ENCODE assay signal across 19 cellular contexts in the genomic region with DNA sequence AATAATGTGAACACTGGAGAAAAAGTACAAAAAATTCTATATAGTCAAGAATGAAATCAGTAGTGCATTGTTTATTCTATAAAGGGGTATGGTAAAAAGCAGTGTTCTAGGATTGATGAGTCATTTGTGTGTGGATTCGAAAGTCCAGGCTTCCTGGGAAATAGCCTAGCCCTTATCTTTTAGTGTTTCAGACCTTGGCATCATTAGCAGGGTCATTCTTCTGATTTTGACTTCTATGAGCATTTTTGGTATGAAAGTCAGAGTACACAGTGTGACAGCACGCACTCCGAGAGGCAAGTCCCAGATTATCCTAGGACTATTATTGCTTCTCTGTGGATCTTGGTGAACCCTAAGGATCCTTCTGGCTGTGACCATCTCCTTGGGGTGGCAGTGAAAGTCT. TPM values are rescaled to one million over a fixed set of nuclear protein-coding genes. Genes with fewer than 3 reads are reported as not detected.
A peak's percentile ranks its signal among the peaks of the same experiment; 100 is the strongest.
DNase-seq lines count a peak whose midpoint lies in the region; ATAC-seq and TF ChIP-seq lines count a peak whose summit lies in the region.
"Had no signal": no experiment of that assay in that cellular context is flagged by ENCODE, and none has a peak within 500 bp of the region (broad histone marks: within the 10 kb centered on the region; RNA-seq: fewer than 3 reads in every experiment).

No MANE protein-coding gene starts in this region.

- no peak for TF ChIP-seq POLR2A in right lobe of liver (IDR thresholded peaks at IDR 0.05)

- WGBS in right lobe of liver (ENCODE audit: insufficient coverage, low coverage, low lambda C conversion rate, missing lambda C conversion rate): 30% methylated on average over 3 of the region's 3 CpGs
- 4% methylated on average over 3 of the region's 3 CpGs for WGBS in aorta, 2 donors

- H3K4me3 ChIP-seq in RWPE2 (ENCODE audit: severe bottlenecking) (no peak overlapping the region), choroid plexus epithelial cell (ENCODE audit: low read depth, low read length) (no peak overlapping the region), right lobe of liver (no peak overlapping the region), aorta (ENCODE audit: low read length in 2 of 2) (no peak overlapping the region), colonic mucosa (no peak overlapping the region)
- H3K4me3 ChIP-seq: GM23248 had no signal

- no peaks in the 10 kb centered on the region for H3K9me3 ChIP-seq in RWPE2 (ENCODE audit: severe bottlenecking)
- no peaks in the 10 kb centered on the region for H3K9me3 ChIP-seq in right lobe of liver
- no peaks in the 10 kb centered on the region for H3K9me3 ChIP-seq in aorta (ENCODE audit: control insufficient read depth, low read length)
- no peaks in the 10 kb centered on the region for H3K9me3 ChIP-seq in colonic mucosa

- H3K4me3 Mint-ChIP-seq in activated T-helper 1 cell treated with anti-CD3 and anti-CD28 coated beads, Interleukin-12 subunit alpha, Interleukin-12 subunit beta, Interleukin-2, Interleukin-4 antibody, amounts not matched to agents 30 ng/mL and 10 ng/mL and 1 ng/mL, durations not matched to agents 14 hours and 24 hours and 36 hours: no peak overlapping the region
- H3K4me3 Mint-ChIP-seq: activated CD4-positive, alpha-beta T cell treated with anti-CD3 and anti-CD28 coated beads, Interleukin-2, amount 10 ng/mL, durations not matched to agents 7 days and 5 days; B cell; stimulated activated effector memory CD8-positive, alpha-beta T cell treated with anti-CD3 and anti-CD28 coated beads, Interleukin-12 subunit alpha, Interleukin-12 subunit beta, amount 100 ng/mL, for 72 hours; T-cell had no signal

- H3K36me3 ChIP-seq in RWPE2 (ENCODE audit: low read depth): no peaks in the 10 kb centered on the region
- no peaks in the 10 kb centered on the region for H3K36me3 ChIP-seq in right lobe of liver
- H3K36me3 ChIP-seq in aorta (ENCODE audit: control insufficient read depth in 1 of 2, insufficient read depth in 2 of 2, low read length in 1 of 2): no peaks in the 10 kb centered on the region
- no peaks in the 10 kb centered on the region for H3K36me3 ChIP-seq in colonic mucosa

- H3K27ac ChIP-seq in RWPE2 (ENCODE audit: poor library complexity, severe bottlenecking): peak overlapping the region; percentile 19
- H3K27ac ChIP-seq in right lobe of liver: peak overlapping the region in 1 of 3 donors; percentile 16
- peak overlapping the region; percentile 23 to 96 for H3K27ac ChIP-seq in aorta (ENCODE audit: low read depth in 1 of 2, low read length in 2 of 2)
- no peak overlapping the region for H3K27ac ChIP-seq in colonic mucosa
- H3K27ac ChIP-seq: GM23248 had no signal

- H3K4me1 ChIP-seq in RWPE2 (ENCODE audit: insufficient read depth, poor library complexity, severe bottlenecking) (peaks cover 4% of the 10 kb centered on the region), right lobe of liver (peaks cover 0 to 11% (median 1%) of the 10 kb centered on the region in 4 donors), aorta (ENCODE audit: control insufficient read depth in 1 of 2, insufficient read depth in 2 of 2, low read length in 2 of 2) (peaks cover 5 to 18% of the 10 kb centered on the region in 2 donors), colonic mucosa (no peaks in the 10 kb centered on the region)

- H3K4me1 Mint-ChIP-seq in activated T-helper 1 cell treated with anti-CD3 and anti-CD28 coated beads, Interleukin-12 subunit alpha, Interleukin-12 subunit beta, Interleukin-2, Interleukin-4 antibody, amounts not matched to agents 30 ng/mL and 10 ng/mL and 1 ng/mL, durations not matched to agents 14 hours and 24 hours and 36 hours (ENCODE audit: low read depth): no peaks in the 10 kb centered on the region
- H3K4me1 Mint-ChIP-seq: B cell had no signal

- no peak overlapping the region for H3K9ac ChIP-seq in colonic mucosa (ENCODE audit: low read depth in 2 of 2, low read length in 2 of 2)
- H3K9ac ChIP-seq: GM23248 had no signal

- peaks cover 2% of the 10 kb centered on the region for H3K36me3 Mint-ChIP-seq in activated T-helper 1 cell treated with anti-CD3 and anti-CD28 coated beads, Interleukin-12 subunit alpha, Interleukin-12 subunit beta, Interleukin-2, Interleukin-4 antibody, amounts not matched to agents 30 ng/mL and 10 ng/mL and 1 ng/mL, durations not matched to agents 14 hours and 24 hours and 36 hours (ENCODE audit: low read depth)
- H3K36me3 Mint-ChIP-seq: stimulated activated effector memory CD8-positive, alpha-beta T cell treated with anti-CD3 and anti-CD28 coated beads, Interleukin-12 subunit alpha, Interleukin-12 subunit beta, amount 100 ng/mL, for 72 hours had no signal

- ATAC-seq in RWPE2 (ENCODE audit: low read depth) (no peak), right lobe of liver (peak; percentile 62 to 95 (median 90)), aorta (ENCODE audit: low FRiP score) (peak; percentile 69), HG02884 (IDR thresholded peaks at IDR 0.05; ENCODE audit: unreplicated experiment) (no peak)
- ATAC-seq: stimulated activated effector memory CD8-positive, alpha-beta T cell treated with anti-CD3 and anti-CD28 coated beads, Interleukin-12 subunit alpha, Interleukin-12 subunit beta, amount 100 ng/mL, for 72 hours; T-cell had no signal

- H3K27ac Mint-ChIP-seq in activated T-helper 1 cell treated with anti-CD3 and anti-CD28 coated beads, Interleukin-12 subunit alpha, Interleukin-12 subunit beta, Interleukin-2, Interleukin-4 antibody, amounts not matched to agents 30 ng/mL and 10 ng/mL and 1 ng/mL, durations not matched to agents 14 hours and 24 hours and 36 hours: no peak overlapping the region
- H3K27ac Mint-ChIP-seq: activated CD4-positive, alpha-beta T cell treated with anti-CD3 and anti-CD28 coated beads, Interleukin-2, amount 10 ng/mL, durations not matched to agents 7 days and 5 days; B cell; stimulated activated effector memory CD8-positive, alpha-beta T cell treated with anti-CD3 and anti-CD28 coated beads, Interleukin-12 subunit alpha, Interleukin-12 subunit beta, amount 100 ng/mL, for 72 hours; T-cell had no signal

- DNase-seq in RWPE2 (ENCODE audit: low spot score) (no peak), choroid plexus epithelial cell (ENCODE audit: low read depth) (peak; percentile 42), right lobe of liver (peak in 1 of 3 donors; percentile 43), aorta (no peak), colonic mucosa (no peak)
- no peak for DNase-seq in activated T-helper 1 cell treated with anti-CD3 and anti-CD28 coated beads, Interleukin-12 subunit alpha, Interleukin-12 subunit beta, Interleukin-2, Interleukin-4 antibody, amounts not matched to agents 30 ng/mL and 10 ng/mL and 1 ng/mL, durations not matched to agents 14 hours and 24 hours and 36 hours (ENCODE audit: low spot score)
- DNase-seq: activated CD4-positive, alpha-beta T cell treated with anti-CD3 and anti-CD28 coated beads, Interleukin-2, amount 10 ng/mL, durations not matched to agents 7 days and 5 days; activated CD8-positive, alpha-beta memory T cell treated with anti-CD3 and anti-CD28 coated beads, Interleukin-2, amount 50 U/mL, for 48 hours; activated gamma-delta T cell treated with Interleukin-2 at 50 U/mL for 16 hours; cortex of kidney; foreskin melanocyte; GM23248; KG1; NCI-H2081 treated with DMSO at 0.1 percent for 48 hours; NCI-H510A; T-cell had no signal

- H3K27me3 ChIP-seq in RWPE2 (ENCODE audit: insufficient read depth, poor library complexity, severe bottlenecking) (no peaks in the 10 kb centered on the region), right lobe of liver (no peaks in the 10 kb centered on the region), aorta (ENCODE audit: control insufficient read depth in 1 of 2, insufficient read depth in 2 of 2, low read length in 1 of 2) (no peaks in the 10 kb centered on the region), colonic mucosa (no peaks in the 10 kb centered on the region)

- TF ChIP-seq CTCF in RWPE2 (IDR thresholded peaks at IDR 0.05; ENCODE audit: poor library complexity, severe bottlenecking) (no peak), choroid plexus epithelial cell (conservative IDR thresholded peaks at IDR 0.05; ENCODE audit: low read depth, low read length) (no peak), right lobe of liver (IDR thresholded peaks at IDR 0.05) (no peak), colonic mucosa (IDR thresholded peaks at IDR 0.05) (no peak)

- intact Hi-C loops in right lobe of liver (cut with DNase I): no loop called here
- intact Hi-C loops in aorta (cut with DNase I): loop anchor here in 1 of 2 donors (10.0 kb wide), 1 partner anchor 127 kb away; no protein-coding TSS in a partner anchor
- intact Hi-C loops in colonic mucosa (cut with DNase I): no loop called here
- intact Hi-C loops in activated T-helper 1 cell treated with anti-CD3 and anti-CD28 coated beads, Interleukin-12 subunit alpha, Interleukin-12 subunit beta, Interleukin-2, Interleukin-4 antibody, amounts not matched to agents 30 ng/mL and 10 ng/mL and 1 ng/mL, durations not matched to agents 14 hours and 24 hours and 36 hours (cut with micrococcal nuclease): no loop called here

- no peaks in the 10 kb centered on the region for H3K9me3 Mint-ChIP-seq in activated T-helper 1 cell treated with anti-CD3 and anti-CD28 coated beads, Interleukin-12 subunit alpha, Interleukin-12 subunit beta, Interleukin-2, Interleukin-4 antibody, amounts not matched to agents 30 ng/mL and 10 ng/mL and 1 ng/mL, durations not matched to agents 14 hours and 24 hours and 36 hours
- H3K9me3 Mint-ChIP-seq: T-cell had no signal

- H3K27me3 Mint-ChIP-seq in activated T-helper 1 cell treated with anti-CD3 and anti-CD28 coated beads, Interleukin-12 subunit alpha, Interleukin-12 subunit beta, Interleukin-2, Interleukin-4 antibody, amounts not matched to agents 30 ng/mL and 10 ng/mL and 1 ng/mL, durations not matched to agents 14 hours and 24 hours and 36 hours (ENCODE audit: insufficient read depth): no peaks in the 10 kb centered on the region
- H3K27me3 Mint-ChIP-seq: activated CD4-positive, alpha-beta T cell treated with anti-CD3 and anti-CD28 coated beads, Interleukin-2, amount 10 ng/mL, durations not matched to agents 7 days and 5 days; B cell; T-cell had no signal

RNA-seq across cellular contexts. Expression of a gene that starts 16.9 kb away (rescaled TPM):
- total RNA-seq in right lobe of liver (1 to 10 TPM; 1.4 to 5.8 (median 3.5) TPM), aorta (10 to 100 TPM; 37.5 to 47.5 TPM), colonic mucosa (10 to 100 TPM; 36.7 to 55.3 TPM)
- polyA plus RNA-seq in aorta: 1 to 10 TPM; 5.1 to 6.6 TPM
- total RNA-seq in activated T-helper 1 cell treated with anti-CD3 and anti-CD28 coated beads, Interleukin-12 subunit alpha, Interleukin-12 subunit beta, Interleukin-2, Interleukin-4 antibody, amounts not matched to agents 30 ng/mL and 10 ng/mL and 1 ng/mL, durations not matched to agents 14 hours and 24 hours and 36 hours: 3.3 and 3.7 TPM in 2 replicates
- total RNA-seq: B cell had no signal

Comparison
In these comparisons a context has a peak if more than half of its experiments do, and no peak if none do; other contexts are left out.
1. ATAC-seq: peak in right lobe of liver (4 of 4) and aorta (single experiment); none in RWPE2 (single experiment) and HG02884 (single experiment).